ENCODE assay signal across 9 cellular contexts in genomic region chr1:198929961-198930599, GRCh38.
DNase-seq lines count a peak whose midpoint lies in the region; ATAC-seq and TF ChIP-seq lines count a peak whose summit lies in the region.
"Had no signal": no experiment of that assay in that cellular context is flagged by ENCODE, and none has a peak within 500 bp of the region (broad histone marks: within the 10 kb centered on the region; RNA-seq: fewer than 3 reads in every experiment).

No MANE protein-coding gene starts in this region.

- H3K27me3 ChIP-seq in Caco-2 (replicated peaks; ENCODE audit: control insufficient read depth, insufficient read depth, low read length) = no peaks in the 10 kb centered on the region

- H3K27me3 Mint-ChIP-seq in Caco-2 (ENCODE audit: insufficient read depth, unreplicated experiment) (no peaks in the 10 kb centered on the region), T-cell (no peaks in the 10 kb centered on the region)

- TF ChIP-seq CTCF in Caco-2 (IDR thresholded peaks at IDR 0.05; ENCODE audit: insufficient read depth in 1 of 2, low read depth in 1 of 2, low read length in 1 of 2, severe bottlenecking in 1 of 2, unreplicated experiment in 1 of 2) (no peak), fibroblast of pulmonary artery (IDR thresholded peaks at IDR 0.05; ENCODE audit: low read length, missing control alignments) (no peak)

- H3K36me3 Mint-ChIP-seq in Caco-2 (ENCODE audit: insufficient read depth, unreplicated experiment) = no peaks in the 10 kb centered on the region
- H3K36me3 Mint-ChIP-seq in T-cell = no peaks in the 10 kb centered on the region

- ATAC-seq in GM21360 (IDR thresholded peaks at IDR 0.05; ENCODE audit: unreplicated experiment) = peak; percentile 67
- peak; percentile 48 to 88 (median 65) for ATAC-seq in T-cell (replicated peaks in 1 of 4)
- peak; percentile 72 for ATAC-seq in sciatic nerve
- ATAC-seq: K562 had no signal

- H3K4me1 Mint-ChIP-seq in Caco-2 (ENCODE audit: low read depth, unreplicated experiment) (peaks cover 17% of the 10 kb centered on the region), T-cell (peaks cover 43 to 53% (median 50%) of the 10 kb centered on the region in 3 donors)

- DNase-seq in Caco-2 = no peak
- DNase-seq in Jurkat, Clone E6-1 (ENCODE audit: low read depth, low spot score) = peak; percentile 97
- DNase-seq in T-cell = peak in 2 of 34 experiments; percentile 8 to 17
- peak; percentile 35 for DNase-seq in fibroblast of pulmonary artery (ENCODE audit: low read depth)
- no peak for DNase-seq in sciatic nerve (ENCODE audit: low spot score)
- no peak for DNase-seq in T1000 (lab: John Stamatoyannopoulos, UW)
- DNase-seq in occipital lobe (lab: John Stamatoyannopoulos, UW) = no peak

- no TSS peak for BruUV-seq in Caco-2 (replicated peaks; lab: Mats Ljungman, UMichigan)

- no peaks in the 10 kb centered on the region for H3K9me3 ChIP-seq in Caco-2

- H3K4me1 ChIP-seq in Caco-2 = peaks cover 42% of the 10 kb centered on the region

- POLR2A ChIA-PET in Caco-2 (lab: Charles Lee) = no interaction called here
- POLR2A ChIA-PET in T-cell (lab: Charles Lee) = interaction anchor here (0.6 to 1.1 kb wide), 3 partner anchors 14 to 53 kb away, joined by 3 to 12 read pairs (median 3); no protein-coding TSS in a partner anchor

- H3K4me3 Mint-ChIP-seq in Caco-2 (ENCODE audit: unreplicated experiment) (peak overlapping the region; percentile 64), T-cell (peak overlapping the region; percentile 52 to 75 (median 65))

- H3K4me3 ChIP-seq in Caco-2 (ENCODE audit: low read depth, low read length) (0 out of 2 replicates have a peak overlapping the region, but pooled peaks have one; percentile 2), fibroblast of pulmonary artery (replicated peaks; ENCODE audit: low read depth, low read length) (peak overlapping the region; percentile 21)
- peak overlapping the region; percentile 45 for H3K4me3 ChIP-seq in Jurkat, Clone E6-1 (ENCODE audit: low read length)
- H3K4me3 ChIP-seq: K562 had no signal

- H3K27ac Mint-ChIP-seq in Caco-2 (ENCODE audit: unreplicated experiment) (peak overlapping the region; percentile 78), T-cell (peak overlapping the region; percentile 35 to 56)

- H3K36me3 ChIP-seq in Caco-2 (ENCODE audit: control insufficient read depth, insufficient read depth, low read length) = no peaks in the 10 kb centered on the region

- intact Hi-C loops in Caco-2 (cut with micrococcal nuclease; ENCODE audit: unreplicated experiment) = loop anchor here (1.0 to 10.0 kb wide), 2 partner anchors 7 to 1095 kb away; partner anchors contain the start of gene NR5A2
- intact Hi-C loops in sciatic nerve (cut with DNase I) = no loop called here

- CTCF ChIA-PET in Caco-2 (lab: Charles Lee) (no interaction called here), T-cell (lab: Charles Lee) (interaction anchor here (0.6 to 0.7 kb wide), 2 partner anchors 93 to 1169 kb away, joined by 3 to 4 read pairs; no protein-coding TSS in a partner anchor)

- H3K9me3 Mint-ChIP-seq in Caco-2 (ENCODE audit: unreplicated experiment) = no peaks in the 10 kb centered on the region
- no peaks in the 10 kb centered on the region for H3K9me3 Mint-ChIP-seq in T-cell

Comparison
In these comparisons a context has a peak if more than half of its experiments do, and no peak if none do; other contexts are left out.
1. DNase-seq: peak in Jurkat, Clone E6-1 (single experiment) and fibroblast of pulmonary artery (single experiment); none in Caco-2 (0 of 2), sciatic nerve (single experiment), T1000 (single experiment) and occipital lobe (single experiment).
2. Peak in every context shown above with its lines, with median percentiles within 50 percentile points of each other: H3K4me3 ChIP-seq and ATAC-seq.